8 cellular contexts compared by ENCODE assay signal in the genomic region with DNA sequence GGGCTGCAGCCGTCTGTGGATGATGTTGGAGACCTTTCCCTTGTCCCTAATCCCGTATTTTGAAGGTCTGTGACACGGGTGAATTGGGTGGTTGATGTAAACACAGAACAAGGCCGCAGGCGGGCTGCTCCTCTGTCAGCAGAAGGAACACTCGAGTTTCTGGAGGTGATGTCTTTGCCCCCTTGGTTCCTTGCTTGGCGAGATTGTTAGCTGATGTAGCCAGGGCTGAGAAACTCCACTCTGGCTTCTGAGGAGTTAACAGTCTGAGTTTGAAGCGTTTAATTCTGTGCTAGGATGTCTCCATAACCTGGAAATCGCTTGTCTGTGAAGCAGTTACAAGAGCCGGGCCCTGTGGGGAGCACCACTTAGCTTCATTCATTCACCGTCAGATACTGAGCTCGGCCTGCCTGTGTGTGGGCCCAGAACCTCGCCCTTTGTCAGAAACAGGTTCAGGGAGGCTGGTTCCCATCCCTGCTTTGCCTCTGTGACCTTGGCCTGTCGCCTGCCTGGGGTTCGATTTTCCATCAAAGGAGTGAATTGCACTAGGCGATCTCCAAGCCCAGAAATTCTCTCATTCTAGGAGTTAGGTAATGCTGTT. TPM values are rescaled to one million over a fixed set of nuclear protein-coding genes. Genes with fewer than 3 reads are reported as not detected.
DNase-seq lines count a peak whose midpoint lies in the region; ATAC-seq and TF ChIP-seq lines count a peak whose summit lies in the region.

No MANE protein-coding gene starts in this region.

- CTCF ChIA-PET in AG04450 (lab: Charles Lee): interaction anchor here (0.5 to 3.0 kb wide), 4 partner anchors 10 to 1151 kb away, joined by 3 to 29 read pairs (median 10); no protein-coding TSS in a partner anchor

- WGBS in right cardiac atrium: 15% methylated on average over 16 of the region's 16 CpGs

- H3K27ac ChIP-seq in AG04450 (ENCODE audit: low read depth, low read length) (peak overlapping the region; percentile 55), right cardiac atrium (ENCODE audit: low read length) (peak overlapping the region; percentile 73)

- no peaks in the 10 kb centered on the region for H3K27me3 Mint-ChIP-seq in HFFc6 (ENCODE audit: insufficient read depth)
- no peaks in the 10 kb centered on the region for H3K27me3 Mint-ChIP-seq in activated naive CD8-positive, alpha-beta T cell

- peaks cover 3% of the 10 kb centered on the region for H3K4me1 ChIP-seq in right cardiac atrium (ENCODE audit: control insufficient read depth, insufficient read depth, low read length)

- POLR2A ChIA-PET in AG04450 (lab: Yijun Ruan, JAX): no interaction called here

- H3K9me3 ChIP-seq in AG04450 (ENCODE audit: control insufficient read depth, insufficient read depth, low read length) (no peaks in the 10 kb centered on the region; the same call in 1 of the 2 replicates), right cardiac atrium (ENCODE audit: control insufficient read depth, low read length) (no peaks in the 10 kb centered on the region)

- peak overlapping the region; percentile 94 for H3K4me3 ChIP-seq in AG04450 (ENCODE audit: low read depth, low read length)
- H3K4me3 ChIP-seq in right cardiac atrium (ENCODE audit: low read length): peak overlapping the region; percentile 57
- H3K4me3 ChIP-seq in retinal pigment epithelial cell (ENCODE audit: low read length): peak overlapping the region; percentile 90

- H3K4me3 Mint-ChIP-seq in HFFc6: peak overlapping the region; percentile 95
- peak overlapping the region; percentile 90 for H3K4me3 Mint-ChIP-seq in activated naive CD8-positive, alpha-beta T cell

- H3K27me3 ChIP-seq in AG04450 (ENCODE audit: control insufficient read depth, insufficient read depth, low read length) (no peaks in the 10 kb centered on the region), right cardiac atrium (ENCODE audit: control insufficient read depth, insufficient read depth) (no peaks in the 10 kb centered on the region)

- DNase-seq in AG04450 (ENCODE audit: low read depth, low spot score) (no peak), HFFc6 (peak; percentile 34), right cardiac atrium (peak in 1 of 3 donors; percentile 48), retinal pigment epithelial cell (ENCODE audit: low read depth) (no peak), germinal center (ENCODE audit: low spot score) (no peak)
- DNase-seq in activated CD4-positive, CD25-positive, alpha-beta regulatory T cell treated with anti-CD3 and anti-CD28 coated beads, Interleukin-2, amount 50 U/mL, for 72 hours: no peak

- TF ChIP-seq CTCF in AG04450 (IDR thresholded peaks at IDR 0.05; ENCODE audit: low read depth, low read length): no peak
- no peak for TF ChIP-seq CTCF in HFFc6 (IDR thresholded peaks at IDR 0.05)
- TF ChIP-seq CTCF in retinal pigment epithelial cell (conservative IDR thresholded peaks at IDR 0.05; ENCODE audit: low read depth, low read length): no peak

- peaks cover 9% of the 10 kb centered on the region for H3K36me3 Mint-ChIP-seq in HFFc6 (ENCODE audit: low read depth)
- H3K36me3 Mint-ChIP-seq in activated naive CD8-positive, alpha-beta T cell: no peaks in the 10 kb centered on the region

- H3K4me1 Mint-ChIP-seq in HFFc6 (ENCODE audit: low read depth): peaks cover 38% of the 10 kb centered on the region
- peaks cover 35% of the 10 kb centered on the region for H3K4me1 Mint-ChIP-seq in activated naive CD8-positive, alpha-beta T cell (ENCODE audit: low read depth)

- H3K27ac Mint-ChIP-seq in HFFc6: peak overlapping the region; percentile 87
- peak overlapping the region; percentile 83 for H3K27ac Mint-ChIP-seq in activated naive CD8-positive, alpha-beta T cell

- intact Hi-C loops in right cardiac atrium (cut with DNase I): no loop called here

- no peaks in the 10 kb centered on the region for H3K9me3 Mint-ChIP-seq in HFFc6
- H3K9me3 Mint-ChIP-seq in activated naive CD8-positive, alpha-beta T cell (ENCODE audit: low read depth): no peaks in the 10 kb centered on the region

- no peak for ATAC-seq in right cardiac atrium
- ATAC-seq in HG02610 (IDR thresholded peaks at IDR 0.05; ENCODE audit: unreplicated experiment): no peak

RNA-seq across cellular contexts. Expression of gene MAPK8IP3, which starts 1.3 kb away (rescaled TPM):
- polyA plus RNA-seq in AG04450 (2011; rRNA removed): 11.8 and 14.7 TPM in 2 replicates
- polyA minus RNA-seq in AG04450 (2011; rRNA and poly(A)+ RNA removed): 17.8 and 31.3 TPM in 2 replicates
- 10 to 100 TPM; 34.3 to 39.9 (median 37.1) TPM for total RNA-seq in HFFc6 (2021; fragmentation: NEBNext Ultra II Directional; extraction: Animal tissue kit (Norgen Biotek cat#: 25700))
- total RNA-seq in right cardiac atrium: 10 to 100 TPM; 71.1 to 87.6 (median 79.8) TPM
- polyA plus RNA-seq in right cardiac atrium: 69.3 TPM

RNA-seq across cellular contexts. Expression of gene JPT2, which starts 29.2 kb away (rescaled TPM):
- polyA plus RNA-seq in AG04450 (2011; rRNA removed) (39.2 and 41.2 TPM in 2 replicates), right cardiac atrium (11.9 TPM)
- polyA minus RNA-seq in AG04450 (2011; rRNA and poly(A)+ RNA removed): 25.6 and 29.2 TPM in 2 replicates
- 10 to 100 TPM; 71.7 to 92.9 (median 80.8) TPM for total RNA-seq in HFFc6 (2021; fragmentation: NEBNext Ultra II Directional; extraction: Animal tissue kit (Norgen Biotek cat#: 25700))
- 10 to 100 TPM; 18.5 to 38.3 (median 25.3) TPM for total RNA-seq in right cardiac atrium
